16 cellular contexts compared by ENCODE assay signal in genomic region chr13:28584873-28585317, GRCh38.
DNase-seq lines count a peak whose midpoint lies in the region; ATAC-seq lines count a peak whose summit lies in the region.
"Had no signal": no experiment of that assay in that cellular context is flagged by ENCODE, and none has a peak within 500 bp of the region (broad histone marks: within the 10 kb centered on the region; RNA-seq: fewer than 3 reads in every experiment).

No MANE protein-coding gene starts in this region.

- DNase-seq in A172 (ENCODE audit: low spot score) = peak; percentile 54
- peak; percentile 71 for DNase-seq in HCEC 1CT
- DNase-seq in amniotic stem cell (lab: John Stamatoyannopoulos, UW) = peak; percentile 34
- peak; percentile 47 for DNase-seq in glomerular visceral epithelial cell (ENCODE audit: extremely low spot score)
- no peak for DNase-seq in AML-193 (lab: John Stamatoyannopoulos, UW)
- no peak for DNase-seq in sciatic nerve (ENCODE audit: low spot score)
- DNase-seq: activated CD4-positive, CD25-positive, alpha-beta regulatory T cell; activated naive CD4-positive, alpha-beta T cell treated with anti-CD3 and anti-CD28 coated beads for 36 hours; cerebellar nuclear complex; midbrain; NCI-H1105 treated with DMSO at 0.1 percent for 48 hours; NCI-H226; spleen; SW 1271 had no signal

- ATAC-seq in HG02870 (IDR thresholded peaks at IDR 0.05; ENCODE audit: unreplicated experiment) = no peak
- no peak for ATAC-seq in HG03095 (IDR thresholded peaks at IDR 0.05; ENCODE audit: unreplicated experiment)
- ATAC-seq in sciatic nerve = no peak

- intact Hi-C loops in sciatic nerve (cut with DNase I) = no loop called here

Comparison
In these comparisons a context has a peak if more than half of its experiments do, and no peak if none do; other contexts are left out.
1. DNase-seq: peak in A172 (single experiment), HCEC 1CT (single experiment), amniotic stem cell (single experiment) and glomerular visceral epithelial cell (single experiment); none in AML-193 (0 of 2) and sciatic nerve (single experiment).